Comparison of ENCODE assay signal across 22 cellular contexts in the genomic region with DNA sequence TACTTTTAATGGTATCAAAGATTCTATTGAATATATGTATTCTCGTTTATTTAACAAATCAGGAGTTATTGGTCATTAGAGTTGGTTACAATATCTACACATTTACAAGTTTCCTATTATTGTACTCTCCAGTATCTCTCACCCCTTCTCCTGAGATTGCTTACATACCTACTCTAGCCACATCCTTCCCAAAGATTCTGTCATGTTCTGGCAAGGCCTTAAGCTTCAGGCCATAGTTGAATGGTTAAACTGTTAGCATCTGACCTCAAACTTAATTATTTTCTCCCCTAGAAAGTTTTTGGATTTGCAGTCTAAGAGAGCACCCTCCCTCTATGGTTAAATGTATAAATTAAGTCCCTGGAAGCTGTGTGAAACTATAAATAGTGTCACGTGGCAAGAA.
"Had no signal": no experiment of that assay in that cellular context is flagged by ENCODE, and none has a peak within 500 bp of the region (broad histone marks: within the 10 kb centered on the region; RNA-seq: fewer than 3 reads in every experiment).

No MANE protein-coding gene starts in this region.

- H3K4me3 ChIP-seq: breast epithelium, gastroesophageal sphincter, heart right ventricle, pancreas, right lobe of liver, testis had no signal

- H3K4me1 Mint-ChIP-seq: activated B cell treated with CpG ODN at 0.5 μM for 24 hours; activated CD4-positive, alpha-beta memory T cell treated with anti-CD3 and anti-CD28 coated beads, Interleukin-2, amount 10 ng/mL, durations not matched to agents 7 days and 5 days; naive thymus-derived CD8-positive, alpha-beta T cell; stimulated activated effector memory CD8-positive, alpha-beta T cell treated with anti-CD3 and anti-CD28 coated beads, Interleukin-12 subunit alpha, Interleukin-12 subunit beta, amount 100 ng/mL, for 72 hours; T-cell had no signal

- H3K9me3 ChIP-seq: breast epithelium, gastroesophageal sphincter, heart right ventricle, pancreas, right lobe of liver, testis had no signal

- H3K36me3 ChIP-seq: breast epithelium, gastroesophageal sphincter, heart right ventricle, pancreas, right lobe of liver had no signal

- H3K9me3 Mint-ChIP-seq: activated B cell treated with CpG ODN at 0.5 μM for 24 hours; activated CD4-positive, alpha-beta memory T cell treated with anti-CD3 and anti-CD28 coated beads, Interleukin-2, amount 10 ng/mL, durations not matched to agents 7 days and 5 days; activated naive CD4-positive, alpha-beta T cell treated with anti-CD3 and anti-CD28 coated beads for 36 hours; activated T-cell treated with anti-CD3 and anti-CD28 coated beads, Interleukin-2, amount 50 U/mL, for 24 hours; activated T-helper 2 cell treated with anti-CD3 and anti-CD28 coated beads, Interferon-gamma antibody, Interleukin-2, Interleukin-4, amounts not matched to agents 10 μg/mL and 5 μg/mL and 100 μg/mL, durations not matched to agents 14 hours and 24 hours and 36 hours; stimulated activated effector memory CD8-positive, alpha-beta T cell treated with anti-CD3 and anti-CD28 coated beads, Interleukin-12 subunit alpha, Interleukin-12 subunit beta, amount 100 ng/mL, for 72 hours; T-cell; type B pancreatic cell had no signal

- H3K4me1 ChIP-seq: breast epithelium, gastroesophageal sphincter, heart right ventricle, pancreas, right lobe of liver, testis had no signal

- DNase-seq: activated B cell treated with CpG ODN at 0.5 μM for 24 hours; activated CD4-positive, alpha-beta memory T cell treated with anti-CD3 and anti-CD28 coated beads, Interleukin-2, amount 10 ng/mL, durations not matched to agents 7 days and 5 days; activated CD4-positive, alpha-beta T cell treated with anti-CD3 and anti-CD28 coated beads for 4 hours; activated naive CD4-positive, alpha-beta T cell treated with anti-CD3 and anti-CD28 coated beads for 36 hours; activated T-cell treated with anti-CD3 and anti-CD28 coated beads, Interleukin-2, amount 50 U/mL, for 24 hours; anterior cingulate cortex; dermis blood vessel endothelial cell; effector memory CD4-positive, alpha-beta T cell; heart right ventricle; left cardiac atrium; naive thymus-derived CD8-positive, alpha-beta T cell; pancreas; right lobe of liver; small intestine; stimulated activated CD4-positive, alpha-beta T cell treated with anti-CD3 and anti-CD28 coated beads, Interleukin-4, amount 100 ng/mL, for 1 hour; T-cell; testis had no signal

- H3K27ac Mint-ChIP-seq: activated B cell treated with CpG ODN at 0.5 μM for 24 hours; activated CD4-positive, alpha-beta memory T cell treated with anti-CD3 and anti-CD28 coated beads, Interleukin-2, amount 10 ng/mL, durations not matched to agents 7 days and 5 days; activated naive CD4-positive, alpha-beta T cell treated with anti-CD3 and anti-CD28 coated beads for 36 hours; activated T-cell treated with anti-CD3 and anti-CD28 coated beads, Interleukin-2, amount 50 U/mL, for 24 hours; activated T-helper 2 cell treated with anti-CD3 and anti-CD28 coated beads, Interferon-gamma antibody, Interleukin-2, Interleukin-4, amounts not matched to agents 10 μg/mL and 5 μg/mL and 100 μg/mL, durations not matched to agents 14 hours and 24 hours and 36 hours; naive thymus-derived CD8-positive, alpha-beta T cell; stimulated activated effector memory CD8-positive, alpha-beta T cell treated with anti-CD3 and anti-CD28 coated beads, Interleukin-12 subunit alpha, Interleukin-12 subunit beta, amount 100 ng/mL, for 72 hours; T-cell; type B pancreatic cell had no signal

- ATAC-seq: gastroesophageal sphincter; heart right ventricle; left cardiac atrium; naive thymus-derived CD8-positive, alpha-beta T cell; pancreas; right lobe of liver; stimulated activated effector memory CD8-positive, alpha-beta T cell treated with anti-CD3 and anti-CD28 coated beads, Interleukin-12 subunit alpha, Interleukin-12 subunit beta, amount 100 ng/mL, for 72 hours; T-cell had no signal

- H3K36me3 Mint-ChIP-seq: naive thymus-derived CD8-positive, alpha-beta T cell; stimulated activated effector memory CD8-positive, alpha-beta T cell treated with anti-CD3 and anti-CD28 coated beads, Interleukin-12 subunit alpha, Interleukin-12 subunit beta, amount 100 ng/mL, for 72 hours; T-cell; type B pancreatic cell had no signal

- H3K27ac ChIP-seq: breast epithelium, gastroesophageal sphincter, heart right ventricle, pancreas, right lobe of liver, testis had no signal

- H3K27me3 ChIP-seq: breast epithelium, gastroesophageal sphincter, heart right ventricle, pancreas, right lobe of liver, testis had no signal

- H3K27me3 Mint-ChIP-seq: activated B cell treated with CpG ODN at 0.5 μM for 24 hours; activated CD4-positive, alpha-beta memory T cell treated with anti-CD3 and anti-CD28 coated beads, Interleukin-2, amount 10 ng/mL, durations not matched to agents 7 days and 5 days; activated T-cell treated with anti-CD3 and anti-CD28 coated beads, Interleukin-2, amount 50 U/mL, for 24 hours; naive thymus-derived CD8-positive, alpha-beta T cell; T-cell; type B pancreatic cell had no signal

- H3K4me3 Mint-ChIP-seq: activated B cell treated with CpG ODN at 0.5 μM for 24 hours; activated CD4-positive, alpha-beta memory T cell treated with anti-CD3 and anti-CD28 coated beads, Interleukin-2, amount 10 ng/mL, durations not matched to agents 7 days and 5 days; activated naive CD4-positive, alpha-beta T cell treated with anti-CD3 and anti-CD28 coated beads for 36 hours; activated T-cell treated with anti-CD3 and anti-CD28 coated beads, Interleukin-2, amount 50 U/mL, for 24 hours; naive thymus-derived CD8-positive, alpha-beta T cell; stimulated activated effector memory CD8-positive, alpha-beta T cell treated with anti-CD3 and anti-CD28 coated beads, Interleukin-12 subunit alpha, Interleukin-12 subunit beta, amount 100 ng/mL, for 72 hours; T-cell; type B pancreatic cell had no signal
